19 cellular contexts compared by ENCODE assay signal in the genomic region with DNA sequence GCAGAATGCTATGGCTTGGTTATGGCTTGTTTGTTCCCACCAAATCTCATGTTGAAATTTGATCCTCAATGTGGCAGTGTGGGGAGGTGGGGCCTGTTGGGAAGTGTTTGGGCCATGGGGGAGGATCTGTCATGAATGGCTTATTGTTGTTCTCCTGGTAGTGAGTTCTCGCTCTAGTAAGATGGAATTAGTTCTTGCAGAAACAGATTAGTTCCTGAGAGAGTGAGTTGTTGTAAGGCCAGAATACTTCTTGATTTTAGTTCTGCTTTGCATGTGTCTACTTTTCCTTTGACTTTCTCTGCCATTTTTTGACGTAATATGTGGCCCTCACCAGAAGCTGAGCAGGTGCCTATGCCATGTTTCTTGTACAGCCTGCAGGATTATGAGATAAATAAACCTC.
DNase-seq lines count a peak whose midpoint lies in the region; ATAC-seq lines count a peak whose summit lies in the region.
"Had no signal": no experiment of that assay in that cellular context is flagged by ENCODE, and none has a peak within 500 bp of the region (broad histone marks: within the 10 kb centered on the region; RNA-seq: fewer than 3 reads in every experiment).

No MANE protein-coding gene starts in this region.

- no peaks in the 10 kb centered on the region for H3K9me3 Mint-ChIP-seq in activated naive CD8-positive, alpha-beta T cell treated with anti-CD3 and anti-CD28 coated beads for 36 hours
- no peaks in the 10 kb centered on the region for H3K9me3 Mint-ChIP-seq in activated naive CD8-positive, alpha-beta T cell treated with anti-CD3 and anti-CD28 coated beads, Interleukin-2, amount 50 U/mL, for 24 hours
- H3K9me3 Mint-ChIP-seq in activated T-cell treated with anti-CD3 and anti-CD28 coated beads, Interleukin-2, amount 50 U/mL, for 72 hours, result no peaks in the 10 kb centered on the region
- H3K9me3 Mint-ChIP-seq: GM23338 had no signal

- no peak for ATAC-seq in activated naive CD8-positive, alpha-beta T cell treated with anti-CD3 and anti-CD28 coated beads, Interleukin-2, amount 50 U/mL, for 24 hours
- no peak for ATAC-seq in activated T-cell treated with anti-CD3 and anti-CD28 coated beads, Interleukin-2, amount 50 U/mL, for 72 hours (replicated peaks in 1 of 2)
- ATAC-seq: GM23338 had no signal

- no peaks in the 10 kb centered on the region for H3K36me3 Mint-ChIP-seq in activated naive CD8-positive, alpha-beta T cell treated with anti-CD3 and anti-CD28 coated beads for 36 hours
- H3K36me3 Mint-ChIP-seq in activated naive CD8-positive, alpha-beta T cell treated with anti-CD3 and anti-CD28 coated beads, Interleukin-2, amount 50 U/mL, for 24 hours (ENCODE audit: low read depth), result no peaks in the 10 kb centered on the region
- no peaks in the 10 kb centered on the region for H3K36me3 Mint-ChIP-seq in activated T-cell treated with anti-CD3 and anti-CD28 coated beads, Interleukin-2, amount 50 U/mL, for 72 hours (ENCODE audit: insufficient read depth in 2 of 2)
- H3K36me3 Mint-ChIP-seq: CD4-positive, CD25-positive, alpha-beta regulatory T cell had no signal

- H3K27ac Mint-ChIP-seq in activated naive CD8-positive, alpha-beta T cell treated with anti-CD3 and anti-CD28 coated beads for 36 hours, result peak overlapping the region; percentile 6
- no peak overlapping the region for H3K27ac Mint-ChIP-seq in activated naive CD8-positive, alpha-beta T cell treated with anti-CD3 and anti-CD28 coated beads, Interleukin-2, amount 50 U/mL, for 24 hours
- H3K27ac Mint-ChIP-seq in activated T-cell treated with anti-CD3 and anti-CD28 coated beads, Interleukin-2, amount 50 U/mL, for 72 hours, result no peak overlapping the region
- H3K27ac Mint-ChIP-seq: CD4-positive, CD25-positive, alpha-beta regulatory T cell; GM23338 had no signal

- DNase-seq in activated naive CD8-positive, alpha-beta T cell treated with anti-CD3 and anti-CD28 coated beads for 36 hours, result no peak
- DNase-seq in activated naive CD8-positive, alpha-beta T cell treated with anti-CD3 and anti-CD28 coated beads, Interleukin-2, amount 50 U/mL, for 24 hours, result no peak
- DNase-seq in SKM-1 treated with dmso at 0.1 percent for 144 hours (lab: John Stamatoyannopoulos, UW; ENCODE audit: unreplicated experiment) (peak; percentile 32), medulla oblongata (ENCODE audit: extremely low spot score) (peak; percentile 66), DMS79 (lab: John Stamatoyannopoulos, UW) (no peak)
- no peak for DNase-seq in activated T-cell treated with anti-CD3 and anti-CD28 coated beads, Interleukin-2, amount 50 U/mL, for 72 hours
- DNase-seq in NK-92 treated with Interleukin-12 subunit alpha and Interleukin-12 subunit beta, amount 100 ng/mL, for 24 hours (lab: John Stamatoyannopoulos, UW), result no peak
- DNase-seq: activated CD4-positive, alpha-beta T cell treated with anti-CD3 and anti-CD28 coated beads for 1 hour; activated effector memory CD4-positive, alpha-beta T cell treated with Interleukin-2 at 50 U/mL for 16 hours; CD4-positive, CD25-positive, alpha-beta regulatory T cell; MG63; NCI-H1930; stimulated activated CD8-positive, alpha-beta memory T cell treated with anti-CD3 and anti-CD28 coated beads, Interleukin-4, amount 100 ng/mL, for 48 hours; T-helper 9 cell; tibial artery had no signal

- no peak overlapping the region for H3K4me3 Mint-ChIP-seq in activated naive CD8-positive, alpha-beta T cell treated with anti-CD3 and anti-CD28 coated beads for 36 hours
- H3K4me3 Mint-ChIP-seq in activated naive CD8-positive, alpha-beta T cell treated with anti-CD3 and anti-CD28 coated beads, Interleukin-2, amount 50 U/mL, for 24 hours, result no peak overlapping the region
- no peak overlapping the region for H3K4me3 Mint-ChIP-seq in activated T-cell treated with anti-CD3 and anti-CD28 coated beads, Interleukin-2, amount 50 U/mL, for 72 hours
- H3K4me3 Mint-ChIP-seq: CD4-positive, CD25-positive, alpha-beta regulatory T cell; GM23338 had no signal

- no peaks in the 10 kb centered on the region for H3K4me1 Mint-ChIP-seq in activated naive CD8-positive, alpha-beta T cell treated with anti-CD3 and anti-CD28 coated beads for 36 hours
- peaks cover 20% of the 10 kb centered on the region for H3K4me1 Mint-ChIP-seq in activated naive CD8-positive, alpha-beta T cell treated with anti-CD3 and anti-CD28 coated beads, Interleukin-2, amount 50 U/mL, for 24 hours
- no peaks in the 10 kb centered on the region for H3K4me1 Mint-ChIP-seq in activated T-cell treated with anti-CD3 and anti-CD28 coated beads, Interleukin-2, amount 50 U/mL, for 72 hours (ENCODE audit: low read depth)
- H3K4me1 Mint-ChIP-seq: CD4-positive, CD25-positive, alpha-beta regulatory T cell had no signal

- peaks cover 16% of the 10 kb centered on the region for H3K27me3 Mint-ChIP-seq in activated naive CD8-positive, alpha-beta T cell treated with anti-CD3 and anti-CD28 coated beads for 36 hours
- H3K27me3 Mint-ChIP-seq in activated naive CD8-positive, alpha-beta T cell treated with anti-CD3 and anti-CD28 coated beads, Interleukin-2, amount 50 U/mL, for 24 hours, result peaks cover 19% of the 10 kb centered on the region
- H3K27me3 Mint-ChIP-seq in activated T-cell treated with anti-CD3 and anti-CD28 coated beads, Interleukin-2, amount 50 U/mL, for 72 hours (ENCODE audit: low read depth), result peaks cover 12% of the 10 kb centered on the region

- H3K27ac ChIP-seq in temporal lobe (ENCODE audit: low read depth, low read length), result peak overlapping the region; percentile 40
- H3K27ac ChIP-seq: parathyroid adenoma, SK-N-MC, tibial artery had no signal

Comparison
In these comparisons a context has a peak if more than half of its experiments do, and no peak if none do; other contexts are left out.
1. DNase-seq: peak in SKM-1 treated with dmso at 0.1 percent for 144 hours (single experiment) and medulla oblongata (single experiment); none in activated naive CD8-positive, alpha-beta T cell treated with anti-CD3 and anti-CD28 coated beads for 36 hours (single experiment), activated naive CD8-positive, alpha-beta T cell treated with anti-CD3 and anti-CD28 coated beads, Interleukin-2, amount 50 U/mL, for 24 hours (single experiment), activated T-cell treated with anti-CD3 and anti-CD28 coated beads, Interleukin-2, amount 50 U/mL, for 72 hours (0 of 2), NK-92 treated with Interleukin-12 subunit alpha and Interleukin-12 subunit beta, amount 100 ng/mL, for 24 hours (single experiment) and DMS79 (single experiment).